ENCODE assay signal across 1 cellular context in the genomic region with DNA sequence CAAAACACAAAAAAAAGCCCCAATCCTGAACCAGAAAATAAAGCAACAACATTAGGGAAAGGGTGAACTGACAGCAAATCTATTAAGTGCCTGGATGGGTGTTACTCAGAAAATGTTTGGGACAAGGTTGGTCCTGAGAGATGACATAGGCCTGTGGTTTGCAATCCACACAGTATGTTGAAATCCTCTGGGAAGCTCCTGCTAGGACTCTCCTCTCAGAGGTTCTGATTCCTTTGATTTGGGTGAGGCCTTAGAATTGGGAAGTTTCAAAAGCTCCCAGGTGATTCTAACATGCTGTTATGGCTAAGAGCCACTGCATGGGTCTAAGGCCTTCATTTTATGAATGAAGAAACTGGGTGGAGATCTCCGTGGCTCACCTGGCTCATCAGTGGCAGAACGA.
TF ChIP-seq lines count a peak whose summit lies in the region.

No MANE protein-coding gene starts in this region.

TF ChIP-seq in HepG2, 621 proteins besides CTCF, POLR2A, EP300 and RAD21:
- no peak for TF ChIP-seq RXRB (CRISPR knock-in tag; IDR thresholded peaks at IDR 0.05; ENCODE audit: borderline replicate concordance)
- TF ChIP-seq CEBPG (CRISPR knock-in tag; IDR thresholded peaks at IDR 0.05) = peak; percentile 21; the same call in 1 of the 2 replicates
- TF ChIP-seq, protein P1, sequence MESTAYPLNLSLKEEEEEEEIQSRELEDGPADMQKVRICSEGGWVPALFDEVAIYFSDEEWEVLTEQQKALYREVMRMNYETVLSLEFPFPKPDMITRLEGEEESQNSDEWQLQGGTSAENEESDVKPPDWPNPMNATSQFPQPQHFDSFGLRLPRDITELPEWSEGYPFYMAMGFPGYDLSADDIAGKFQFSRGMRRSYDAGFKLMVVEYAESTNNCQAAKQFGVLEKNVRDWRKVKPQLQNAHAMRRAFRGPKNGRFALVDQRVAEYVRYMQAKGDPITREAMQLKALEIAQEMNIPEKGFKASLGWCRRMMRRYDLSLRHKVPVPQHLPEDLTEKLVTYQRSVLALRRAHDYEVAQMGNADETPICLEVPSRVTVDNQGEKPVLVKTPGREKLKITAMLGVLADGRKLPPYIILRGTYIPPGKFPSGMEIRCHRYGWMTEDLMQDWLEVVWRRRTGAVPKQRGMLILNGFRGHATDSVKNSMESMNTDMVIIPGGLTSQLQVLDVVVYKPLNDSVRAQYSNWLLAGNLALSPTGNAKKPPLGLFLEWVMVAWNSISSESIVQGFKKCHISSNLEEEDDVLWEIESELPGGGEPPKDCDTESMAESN (CRISPR knock-in tag; conservative IDR thresholded peaks at IDR 0.05) = no peak
- 0 out of 2 replicates have a peak, but pooled peaks have one; percentile 32 for TF ChIP-seq CEBPB (IDR thresholded peaks at IDR 0.05; ENCODE audit: borderline replicate concordance, low read depth, low read length)
- TF ChIP-seq HNRNPH1 (optimal IDR thresholded peaks at IDR 0.05; ENCODE audit: low read depth, low read length) = no peak
- no peak for TF ChIP-seq ZNF775 (CRISPR knock-in tag; IDR thresholded peaks at IDR 0.05; ENCODE audit: borderline replicate concordance)
- no peak for TF ChIP-seq ETV5 (CRISPR knock-in tag; IDR thresholded peaks at IDR 0.05; ENCODE audit: borderline replicate concordance)
- TF ChIP-seq, protein P2, sequence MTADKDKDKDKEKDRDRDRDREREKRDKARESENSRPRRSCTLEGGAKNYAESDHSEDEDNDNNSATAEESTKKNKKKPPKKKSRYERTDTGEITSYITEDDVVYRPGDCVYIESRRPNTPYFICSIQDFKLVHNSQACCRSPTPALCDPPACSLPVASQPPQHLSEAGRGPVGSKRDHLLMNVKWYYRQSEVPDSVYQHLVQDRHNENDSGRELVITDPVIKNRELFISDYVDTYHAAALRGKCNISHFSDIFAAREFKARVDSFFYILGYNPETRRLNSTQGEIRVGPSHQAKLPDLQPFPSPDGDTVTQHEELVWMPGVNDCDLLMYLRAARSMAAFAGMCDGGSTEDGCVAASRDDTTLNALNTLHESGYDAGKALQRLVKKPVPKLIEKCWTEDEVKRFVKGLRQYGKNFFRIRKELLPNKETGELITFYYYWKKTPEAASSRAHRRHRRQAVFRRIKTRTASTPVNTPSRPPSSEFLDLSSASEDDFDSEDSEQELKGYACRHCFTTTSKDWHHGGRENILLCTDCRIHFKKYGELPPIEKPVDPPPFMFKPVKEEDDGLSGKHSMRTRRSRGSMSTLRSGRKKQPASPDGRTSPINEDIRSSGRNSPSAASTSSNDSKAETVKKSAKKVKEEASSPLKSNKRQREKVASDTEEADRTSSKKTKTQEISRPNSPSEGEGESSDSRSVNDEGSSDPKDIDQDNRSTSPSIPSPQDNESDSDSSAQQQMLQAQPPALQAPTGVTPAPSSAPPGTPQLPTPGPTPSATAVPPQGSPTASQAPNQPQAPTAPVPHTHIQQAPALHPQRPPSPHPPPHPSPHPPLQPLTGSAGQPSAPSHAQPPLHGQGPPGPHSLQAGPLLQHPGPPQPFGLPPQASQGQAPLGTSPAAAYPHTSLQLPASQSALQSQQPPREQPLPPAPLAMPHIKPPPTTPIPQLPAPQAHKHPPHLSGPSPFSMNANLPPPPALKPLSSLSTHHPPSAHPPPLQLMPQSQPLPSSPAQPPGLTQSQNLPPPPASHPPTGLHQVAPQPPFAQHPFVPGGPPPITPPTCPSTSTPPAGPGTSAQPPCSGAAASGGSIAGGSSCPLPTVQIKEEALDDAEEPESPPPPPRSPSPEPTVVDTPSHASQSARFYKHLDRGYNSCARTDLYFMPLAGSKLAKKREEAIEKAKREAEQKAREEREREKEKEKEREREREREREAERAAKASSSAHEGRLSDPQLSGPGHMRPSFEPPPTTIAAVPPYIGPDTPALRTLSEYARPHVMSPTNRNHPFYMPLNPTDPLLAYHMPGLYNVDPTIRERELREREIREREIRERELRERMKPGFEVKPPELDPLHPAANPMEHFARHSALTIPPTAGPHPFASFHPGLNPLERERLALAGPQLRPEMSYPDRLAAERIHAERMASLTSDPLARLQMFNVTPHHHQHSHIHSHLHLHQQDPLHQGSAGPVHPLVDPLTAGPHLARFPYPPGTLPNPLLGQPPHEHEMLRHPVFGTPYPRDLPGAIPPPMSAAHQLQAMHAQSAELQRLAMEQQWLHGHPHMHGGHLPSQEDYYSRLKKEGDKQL (CRISPR knock-in tag; IDR thresholded peaks at IDR 0.05; ENCODE audit: low read depth) = no peak
- no peak for TF ChIP-seq ZNF546 (CRISPR knock-in tag; conservative IDR thresholded peaks at IDR 0.05)
- TF ChIP-seq KLF12 (CRISPR knock-in tag; IDR thresholded peaks at IDR 0.05; ENCODE audit: borderline replicate concordance) = no peak
